Comparison of ENCODE assay signal across 1 cellular context in genomic region chr10:131010965-131011575, GRCh38.
TF ChIP-seq lines count a peak whose summit lies in the region.

No MANE protein-coding gene starts in this region.

TF ChIP-seq in H1, 55 proteins besides CTCF, POLR2A, EP300 and RAD21 (continued from another document):
- TF ChIP-seq E2F6 (IDR thresholded peaks at IDR 0.05) (no peak), SRF (IDR thresholded peaks at IDR 0.05; ENCODE audit: low read depth, low read length) (no peak)
